Comparison of ENCODE assay signal across 1 cellular context in the genomic region with DNA sequence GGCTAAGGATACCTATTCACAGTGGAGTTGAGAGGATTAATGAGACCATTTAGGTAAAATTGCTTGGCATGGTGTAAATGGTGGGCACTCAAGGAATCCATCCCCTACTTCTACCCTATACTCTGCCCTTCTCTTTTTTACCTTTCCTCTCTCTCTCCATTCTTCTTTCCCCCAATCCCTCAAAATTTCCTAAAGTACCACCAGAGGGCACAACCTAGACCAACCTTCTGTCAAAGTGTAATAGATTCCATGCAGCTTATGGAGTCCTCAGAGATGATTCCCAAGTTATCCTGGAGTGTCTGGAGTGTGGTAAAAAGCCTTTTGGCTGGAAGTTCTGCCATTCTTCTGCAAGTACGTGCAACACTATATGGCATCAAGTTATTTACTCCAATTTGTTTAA.
TF ChIP-seq lines count a peak whose summit lies in the region.

No MANE protein-coding gene starts in this region.

TF ChIP-seq in HCT116, 20 proteins besides CTCF, POLR2A, EP300 and RAD21 (continued from another document):
- TF ChIP-seq, protein P1, sequence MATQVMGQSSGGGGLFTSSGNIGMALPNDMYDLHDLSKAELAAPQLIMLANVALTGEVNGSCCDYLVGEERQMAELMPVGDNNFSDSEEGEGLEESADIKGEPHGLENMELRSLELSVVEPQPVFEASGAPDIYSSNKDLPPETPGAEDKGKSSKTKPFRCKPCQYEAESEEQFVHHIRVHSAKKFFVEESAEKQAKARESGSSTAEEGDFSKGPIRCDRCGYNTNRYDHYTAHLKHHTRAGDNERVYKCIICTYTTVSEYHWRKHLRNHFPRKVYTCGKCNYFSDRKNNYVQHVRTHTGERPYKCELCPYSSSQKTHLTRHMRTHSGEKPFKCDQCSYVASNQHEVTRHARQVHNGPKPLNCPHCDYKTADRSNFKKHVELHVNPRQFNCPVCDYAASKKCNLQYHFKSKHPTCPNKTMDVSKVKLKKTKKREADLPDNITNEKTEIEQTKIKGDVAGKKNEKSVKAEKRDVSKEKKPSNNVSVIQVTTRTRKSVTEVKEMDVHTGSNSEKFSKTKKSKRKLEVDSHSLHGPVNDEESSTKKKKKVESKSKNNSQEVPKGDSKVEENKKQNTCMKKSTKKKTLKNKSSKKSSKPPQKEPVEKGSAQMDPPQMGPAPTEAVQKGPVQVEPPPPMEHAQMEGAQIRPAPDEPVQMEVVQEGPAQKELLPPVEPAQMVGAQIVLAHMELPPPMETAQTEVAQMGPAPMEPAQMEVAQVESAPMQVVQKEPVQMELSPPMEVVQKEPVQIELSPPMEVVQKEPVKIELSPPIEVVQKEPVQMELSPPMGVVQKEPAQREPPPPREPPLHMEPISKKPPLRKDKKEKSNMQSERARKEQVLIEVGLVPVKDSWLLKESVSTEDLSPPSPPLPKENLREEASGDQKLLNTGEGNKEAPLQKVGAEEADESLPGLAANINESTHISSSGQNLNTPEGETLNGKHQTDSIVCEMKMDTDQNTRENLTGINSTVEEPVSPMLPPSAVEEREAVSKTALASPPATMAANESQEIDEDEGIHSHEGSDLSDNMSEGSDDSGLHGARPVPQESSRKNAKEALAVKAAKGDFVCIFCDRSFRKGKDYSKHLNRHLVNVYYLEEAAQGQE (IDR thresholded peaks at IDR 0.05; ENCODE audit: low read depth) = no peak
- TF ChIP-seq, protein P2, sequence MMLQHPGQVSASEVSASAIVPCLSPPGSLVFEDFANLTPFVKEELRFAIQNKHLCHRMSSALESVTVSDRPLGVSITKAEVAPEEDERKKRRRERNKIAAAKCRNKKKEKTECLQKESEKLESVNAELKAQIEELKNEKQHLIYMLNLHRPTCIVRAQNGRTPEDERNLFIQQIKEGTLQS (IDR thresholded peaks at IDR 0.05) = no peak
- TF ChIP-seq ZFX (IDR thresholded peaks at IDR 0.05) (no peak), SP1 (IDR thresholded peaks at IDR 0.05; ENCODE audit: low read depth) (no peak), ZNF274 (IDR thresholded peaks at IDR 0.05; ENCODE audit: low read depth, low read length) (no peak), YY1 (IDR thresholded peaks at IDR 0.05; ENCODE audit: extremely low read depth, insufficient replicate concordance, low read depth, low read length) (no peak), CBX3 (IDR thresholded peaks at IDR 0.05; ENCODE audit: low read depth) (no peak)
- TF ChIP-seq, protein P3, sequence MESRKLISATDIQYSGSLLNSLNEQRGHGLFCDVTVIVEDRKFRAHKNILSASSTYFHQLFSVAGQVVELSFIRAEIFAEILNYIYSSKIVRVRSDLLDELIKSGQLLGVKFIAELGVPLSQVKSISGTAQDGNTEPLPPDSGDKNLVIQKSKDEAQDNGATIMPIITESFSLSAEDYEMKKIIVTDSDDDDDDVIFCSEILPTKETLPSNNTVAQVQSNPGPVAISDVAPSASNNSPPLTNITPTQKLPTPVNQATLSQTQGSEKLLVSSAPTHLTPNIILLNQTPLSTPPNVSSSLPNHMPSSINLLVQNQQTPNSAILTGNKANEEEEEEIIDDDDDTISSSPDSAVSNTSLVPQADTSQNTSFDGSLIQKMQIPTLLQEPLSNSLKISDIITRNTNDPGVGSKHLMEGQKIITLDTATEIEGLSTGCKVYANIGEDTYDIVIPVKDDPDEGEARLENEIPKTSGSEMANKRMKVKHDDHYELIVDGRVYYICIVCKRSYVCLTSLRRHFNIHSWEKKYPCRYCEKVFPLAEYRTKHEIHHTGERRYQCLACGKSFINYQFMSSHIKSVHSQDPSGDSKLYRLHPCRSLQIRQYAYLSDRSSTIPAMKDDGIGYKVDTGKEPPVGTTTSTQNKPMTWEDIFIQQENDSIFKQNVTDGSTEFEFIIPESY (IDR thresholded peaks at IDR 0.05; ENCODE audit: extremely low read depth, insufficient replicate concordance, low read length) = no peak
